ENCODE assay signal across 1 cellular context in genomic region chr14:32230181-32230580, GRCh38.
TF ChIP-seq lines count a peak whose summit lies in the region.

No MANE protein-coding gene starts in this region.

TF ChIP-seq in A549, 52 proteins besides CTCF, POLR2A, EP300 and RAD21 (continued from another document):
- TF ChIP-seq, protein P1, sequence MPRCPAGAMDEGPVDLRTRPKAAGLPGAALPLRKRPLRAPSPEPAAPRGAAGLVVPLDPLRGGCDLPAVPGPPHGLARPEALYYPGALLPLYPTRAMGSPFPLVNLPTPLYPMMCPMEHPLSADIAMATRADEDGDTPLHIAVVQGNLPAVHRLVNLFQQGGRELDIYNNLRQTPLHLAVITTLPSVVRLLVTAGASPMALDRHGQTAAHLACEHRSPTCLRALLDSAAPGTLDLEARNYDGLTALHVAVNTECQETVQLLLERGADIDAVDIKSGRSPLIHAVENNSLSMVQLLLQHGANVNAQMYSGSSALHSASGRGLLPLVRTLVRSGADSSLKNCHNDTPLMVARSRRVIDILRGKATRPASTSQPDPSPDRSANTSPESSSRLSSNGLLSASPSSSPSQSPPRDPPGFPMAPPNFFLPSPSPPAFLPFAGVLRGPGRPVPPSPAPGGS (IDR thresholded peaks at IDR 0.05): no peak
- TF ChIP-seq CHD2 (IDR thresholded peaks at IDR 0.05; ENCODE audit: low read length, partially characterized antibody) (no peak), MAFK (IDR thresholded peaks at IDR 0.05; ENCODE audit: partially characterized antibody) (peak; percentile 80), CBX2 (IDR thresholded peaks at IDR 0.05; ENCODE audit: borderline replicate concordance, low read depth) (no peak), HDAC2 (IDR thresholded peaks at IDR 0.05) (no peak), POLR2AphosphoS2 (conservative IDR thresholded peaks at IDR 0.05; ENCODE audit: low read length) (no peak), HOXB13 (CRISPR knock-in tag; IDR thresholded peaks at IDR 0.05; ENCODE audit: low read depth) (no peak), E2F6 (IDR thresholded peaks at IDR 0.05; ENCODE audit: borderline replicate concordance, low read depth) (no peak), ZC3H11A (IDR thresholded peaks at IDR 0.05) (no peak), KDM1A (IDR thresholded peaks at IDR 0.05; ENCODE audit: low read depth) (no peak), SMC3 (IDR thresholded peaks at IDR 0.05) (peak; percentile 36; the same call in 2 of the 3 replicates), SREBF2 (IDR thresholded peaks at IDR 0.05) (no peak), ZNF302 (CRISPR knock-in tag; IDR thresholded peaks at IDR 0.05) (no peak), CHD4 (IDR thresholded peaks at IDR 0.05; ENCODE audit: borderline replicate concordance) (no peak), RNF2 (IDR thresholded peaks at IDR 0.05; ENCODE audit: borderline replicate concordance, low read depth) (no peak), CEBPB (IDR thresholded peaks at IDR 0.05) (peak in 1 of 2 experiments; percentile 46; a peak in 1 of 4 replicates), CBX8 (IDR thresholded peaks at IDR 0.05) (no peak), HES2 (IDR thresholded peaks at IDR 0.05) (no peak), ESRRA (IDR thresholded peaks at IDR 0.05; ENCODE audit: borderline replicate concordance, low read length) (no peak)
- TF ChIP-seq, protein P2, sequence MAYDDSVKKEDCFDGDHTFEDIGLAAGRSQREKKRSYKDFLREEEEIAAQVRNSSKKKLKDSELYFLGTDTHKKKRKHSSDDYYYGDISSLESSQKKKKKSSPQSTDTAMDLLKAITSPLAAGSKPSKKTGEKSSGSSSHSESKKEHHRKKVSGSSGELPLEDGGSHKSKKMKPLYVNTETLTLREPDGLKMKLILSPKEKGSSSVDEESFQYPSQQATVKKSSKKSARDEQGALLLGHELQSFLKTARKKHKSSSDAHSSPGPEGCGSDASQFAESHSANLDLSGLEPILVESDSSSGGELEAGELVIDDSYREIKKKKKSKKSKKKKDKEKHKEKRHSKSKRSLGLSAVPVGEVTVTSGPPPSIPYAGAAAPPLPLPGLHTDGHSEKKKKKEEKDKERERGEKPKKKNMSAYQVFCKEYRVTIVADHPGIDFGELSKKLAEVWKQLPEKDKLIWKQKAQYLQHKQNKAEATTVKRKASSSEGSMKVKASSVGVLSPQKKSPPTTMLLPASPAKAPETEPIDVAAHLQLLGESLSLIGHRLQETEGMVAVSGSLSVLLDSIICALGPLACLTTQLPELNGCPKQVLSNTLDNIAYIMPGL (CRISPR knock-in tag; IDR thresholded peaks at IDR 0.05; ENCODE audit: borderline replicate concordance): no peak
- TF ChIP-seq, protein P3, sequence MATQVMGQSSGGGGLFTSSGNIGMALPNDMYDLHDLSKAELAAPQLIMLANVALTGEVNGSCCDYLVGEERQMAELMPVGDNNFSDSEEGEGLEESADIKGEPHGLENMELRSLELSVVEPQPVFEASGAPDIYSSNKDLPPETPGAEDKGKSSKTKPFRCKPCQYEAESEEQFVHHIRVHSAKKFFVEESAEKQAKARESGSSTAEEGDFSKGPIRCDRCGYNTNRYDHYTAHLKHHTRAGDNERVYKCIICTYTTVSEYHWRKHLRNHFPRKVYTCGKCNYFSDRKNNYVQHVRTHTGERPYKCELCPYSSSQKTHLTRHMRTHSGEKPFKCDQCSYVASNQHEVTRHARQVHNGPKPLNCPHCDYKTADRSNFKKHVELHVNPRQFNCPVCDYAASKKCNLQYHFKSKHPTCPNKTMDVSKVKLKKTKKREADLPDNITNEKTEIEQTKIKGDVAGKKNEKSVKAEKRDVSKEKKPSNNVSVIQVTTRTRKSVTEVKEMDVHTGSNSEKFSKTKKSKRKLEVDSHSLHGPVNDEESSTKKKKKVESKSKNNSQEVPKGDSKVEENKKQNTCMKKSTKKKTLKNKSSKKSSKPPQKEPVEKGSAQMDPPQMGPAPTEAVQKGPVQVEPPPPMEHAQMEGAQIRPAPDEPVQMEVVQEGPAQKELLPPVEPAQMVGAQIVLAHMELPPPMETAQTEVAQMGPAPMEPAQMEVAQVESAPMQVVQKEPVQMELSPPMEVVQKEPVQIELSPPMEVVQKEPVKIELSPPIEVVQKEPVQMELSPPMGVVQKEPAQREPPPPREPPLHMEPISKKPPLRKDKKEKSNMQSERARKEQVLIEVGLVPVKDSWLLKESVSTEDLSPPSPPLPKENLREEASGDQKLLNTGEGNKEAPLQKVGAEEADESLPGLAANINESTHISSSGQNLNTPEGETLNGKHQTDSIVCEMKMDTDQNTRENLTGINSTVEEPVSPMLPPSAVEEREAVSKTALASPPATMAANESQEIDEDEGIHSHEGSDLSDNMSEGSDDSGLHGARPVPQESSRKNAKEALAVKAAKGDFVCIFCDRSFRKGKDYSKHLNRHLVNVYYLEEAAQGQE (IDR thresholded peaks at IDR 0.05): no peak
